In the genomic region with DNA sequence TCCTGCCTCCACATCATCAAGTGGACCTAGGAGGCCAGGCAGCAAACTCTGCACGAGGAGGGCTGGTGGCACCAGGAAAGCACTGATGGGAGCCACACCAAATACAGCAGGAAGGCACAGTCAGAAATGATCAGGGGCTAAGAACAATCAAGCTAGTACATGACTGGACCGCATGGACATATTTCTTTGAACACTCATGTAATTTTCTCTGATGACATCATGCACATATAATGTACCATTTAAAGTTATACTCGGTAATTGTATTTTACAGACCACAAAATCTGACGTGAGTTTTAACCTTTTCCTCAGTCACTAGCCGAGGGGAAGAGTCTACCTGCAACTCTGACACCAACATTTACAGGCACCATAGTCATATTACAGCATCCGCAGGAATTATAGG, we compare ENCODE assay signal across 19 cellular contexts.
DNase-seq lines count a peak whose midpoint lies in the region; ATAC-seq, FAIRE-seq and TF ChIP-seq lines count a peak whose summit lies in the region.
"Had no signal": no experiment of that assay in that cellular context is flagged by ENCODE, and none has a peak within 500 bp of the region (broad histone marks: within the 10 kb centered on the region; RNA-seq: fewer than 3 reads in every experiment).

No MANE protein-coding gene starts in this region.

- H3K4me1 ChIP-seq in PC-3 (ENCODE audit: insufficient read depth, low read length) (peaks cover 46% of the 10 kb centered on the region), small intestine (ENCODE audit: control insufficient read depth in 2 of 2, insufficient read depth in 1 of 2, low read depth in 1 of 2, low read length in 1 of 2) (no peaks in the 10 kb centered on the region)
- no peaks in the 10 kb centered on the region for H3K4me1 ChIP-seq in CD8-positive, alpha-beta T cell (ENCODE audit: insufficient read depth, low read length)

- H3K4me3 ChIP-seq in PC-3 (ENCODE audit: low read length) (no peak overlapping the region), choroid plexus epithelial cell (ENCODE audit: low read depth, low read length) (no peak overlapping the region), small intestine (ENCODE audit: low read depth in 1 of 2, low read length in 2 of 2) (no peak overlapping the region)
- H3K4me3 ChIP-seq in CD8-positive, alpha-beta T cell (ENCODE audit: low read depth, low read length), result no peak overlapping the region
- H3K4me3 ChIP-seq: SK-N-MC had no signal

- peaks cover 4% of the 10 kb centered on the region for H3K27me3 Mint-ChIP-seq in CD8-positive, alpha-beta T cell (ENCODE audit: low read depth)

- no peak overlapping the region for H2AFZ ChIP-seq in PC-3 (ENCODE audit: low read length)

- H3K27ac ChIP-seq in PC-3 (ENCODE audit: low read length) (peak overlapping the region; percentile 74), small intestine (ENCODE audit: low read depth in 1 of 2, low read length in 1 of 2) (no peak overlapping the region)
- no peak overlapping the region for H3K27ac ChIP-seq in CD8-positive, alpha-beta T cell (ENCODE audit: low read depth, low read length)
- H3K27ac ChIP-seq: SK-N-MC had no signal

- no peak overlapping the region for H3K27ac Mint-ChIP-seq in CD8-positive, alpha-beta T cell
- H3K27ac Mint-ChIP-seq: activated naive CD8-positive, alpha-beta T cell treated with anti-CD3 and anti-CD28 coated beads, Interleukin-2, amount 10 ng/mL, durations not matched to agents 7 days and 5 days; CD4-positive, CD25-positive, alpha-beta regulatory T cell; natural killer cell treated with Interleukin-12 subunit alpha and Interleukin-12 subunit beta and Interleukin-15 and Interleukin-18, amount 100 ng/mL, for 72 hours had no signal

- intact Hi-C loops in PC-3 (cut with micrococcal nuclease), result loop anchor here (10.0 kb wide), 1 partner anchor 387 kb away; no protein-coding TSS in a partner anchor
- intact Hi-C loops in CD8-positive, alpha-beta T cell (cut with DNase I, micrococcal nuclease), result loop anchor here in 1 of 2 experiments (10.0 kb wide), 1 partner anchor 233 kb away; no protein-coding TSS in a partner anchor

- ATAC-seq in PC-3 (peak; percentile 7; the same call in 1 of the 2 replicates), GM21381 (IDR thresholded peaks at IDR 0.05; ENCODE audit: unreplicated experiment) (no peak)
- no peak for ATAC-seq in CD8-positive, alpha-beta T cell
- ATAC-seq: natural killer cell treated with Interleukin-12 subunit alpha and Interleukin-12 subunit beta and Interleukin-15 and Interleukin-18, amount 100 ng/mL, for 72 hours; right cardiac atrium; stimulated activated naive CD8-positive, alpha-beta T cell treated with anti-CD3 and anti-CD28 coated beads, Interleukin-15, Interleukin-2, amounts not matched to agents 100 U/mL and 50 U/mL, for 24 hours had no signal

- DNase-seq in EH (ENCODE audit: low read depth) (peak; percentile 92), PC-3 (peak; percentile 82), choroid plexus epithelial cell (ENCODE audit: low read depth) (peak; percentile 85), myocyte (ENCODE audit: low read depth) (peak; percentile 7), small intestine (no peak), globus pallidus (ENCODE audit: low spot score) (no peak)
- DNase-seq in CD8-positive, alpha-beta T cell, result no peak
- DNase-seq: activated CD8-positive, alpha-beta memory T cell treated with anti-CD3 and anti-CD28 coated beads, Interleukin-2, amount 50 U/mL, for 4 hours; activated naive CD8-positive, alpha-beta T cell treated with anti-CD3 and anti-CD28 coated beads, Interleukin-2, amount 10 ng/mL, durations not matched to agents 7 days and 5 days; CD4-positive, CD25-positive, alpha-beta regulatory T cell; dermis blood vessel endothelial cell; GF-D8; NCI-H1930; NK-92 treated with Interleukin-12 subunit alpha and Interleukin-12 subunit beta, amount 100 ng/mL, for 24 hours; right cardiac atrium; stimulated activated naive CD8-positive, alpha-beta T cell treated with anti-CD3 and anti-CD28 coated beads, Interleukin-15, Interleukin-2, amounts not matched to agents 100 U/mL and 50 U/mL, for 24 hours had no signal

- H3K36me3 Mint-ChIP-seq in CD8-positive, alpha-beta T cell, result no peaks in the 10 kb centered on the region
- H3K36me3 Mint-ChIP-seq: activated naive CD8-positive, alpha-beta T cell treated with anti-CD3 and anti-CD28 coated beads, Interleukin-2, amount 10 ng/mL, durations not matched to agents 7 days and 5 days; CD4-positive, CD25-positive, alpha-beta regulatory T cell; natural killer cell treated with Interleukin-12 subunit alpha and Interleukin-12 subunit beta and Interleukin-15 and Interleukin-18, amount 100 ng/mL, for 72 hours had no signal

- no TSS peak for BruUV-seq in PC-3 (replicated peaks; lab: Mats Ljungman, UMichigan)

- H3K9ac ChIP-seq in PC-3 (ENCODE audit: low read length), result peak overlapping the region; percentile 53

- H3K4me3 Mint-ChIP-seq in CD8-positive, alpha-beta T cell, result no peak overlapping the region
- H3K4me3 Mint-ChIP-seq: activated naive CD8-positive, alpha-beta T cell treated with anti-CD3 and anti-CD28 coated beads, Interleukin-2, amount 10 ng/mL, durations not matched to agents 7 days and 5 days; CD4-positive, CD25-positive, alpha-beta regulatory T cell; natural killer cell treated with Interleukin-12 subunit alpha and Interleukin-12 subunit beta and Interleukin-15 and Interleukin-18, amount 100 ng/mL, for 72 hours had no signal

- WGBS in small intestine, 3 donors, result 85 to 88% (median 87%) methylated on average over 6 of the region's 6 CpGs

- no peaks in the 10 kb centered on the region for H3F3A ChIP-seq in PC-3 (ENCODE audit: low read length, unreplicated experiment)

- H3K4me2 ChIP-seq in PC-3 (ENCODE audit: low read length), result peak overlapping the region; percentile 57

- no peaks in the 10 kb centered on the region for H3K4me1 Mint-ChIP-seq in CD8-positive, alpha-beta T cell (ENCODE audit: low read depth)

- CTCF ChIA-PET in PC-3 (lab: Charles Lee), result no interaction called here
- CTCF ChIA-PET in CD8-positive, alpha-beta T cell (lab: Charles Lee), result no interaction called here

- no peak for TF ChIP-seq CTCF in PC-3 (conservative IDR thresholded peaks at IDR 0.05; ENCODE audit: low read depth, low read length)
- no peak for TF ChIP-seq CTCF in choroid plexus epithelial cell (conservative IDR thresholded peaks at IDR 0.05; ENCODE audit: low read depth, low read length)
- TF ChIP-seq CTCF in CD8-positive, alpha-beta T cell (IDR thresholded peaks at IDR 0.05), result no peak

- POLR2A ChIA-PET in PC-3 (lab: Charles Lee; ENCODE audit: unreplicated experiment), result no interaction called here
- POLR2A ChIA-PET in CD8-positive, alpha-beta T cell (lab: Charles Lee), result no interaction called here

- no peaks in the 10 kb centered on the region for H3K9me2 ChIP-seq in PC-3 (replicated peaks; ENCODE audit: low read length)

- FAIRE-seq in small intestine (lab: Jason Lieb, UNC), result no peak

- no peaks in the 10 kb centered on the region for H4K20me1 ChIP-seq in PC-3 (ENCODE audit: low read length)

- H3K27me3 ChIP-seq in PC-3 (ENCODE audit: low read length) (no peaks in the 10 kb centered on the region), small intestine (ENCODE audit: control insufficient read depth in 2 of 2, insufficient read depth in 2 of 2, low read length in 2 of 2) (no peaks in the 10 kb centered on the region)
- H3K27me3 ChIP-seq in CD8-positive, alpha-beta T cell (ENCODE audit: insufficient read depth, low read length), result peaks cover 2% of the 10 kb centered on the region

- H3K9me3 ChIP-seq in PC-3 (ENCODE audit: low read length), result no peaks in the 10 kb centered on the region
- H3K9me3 ChIP-seq in small intestine (ENCODE audit: control insufficient read depth, low read depth), result no peaks in the 10 kb centered on the region
- H3K9me3 ChIP-seq in CD8-positive, alpha-beta T cell (ENCODE audit: low read length), result no peaks in the 10 kb centered on the region

- H3K36me3 ChIP-seq in PC-3 (ENCODE audit: low read depth, low read length) (no peaks in the 10 kb centered on the region), small intestine (ENCODE audit: control insufficient read depth in 2 of 2, insufficient read depth in 2 of 2, low read length in 2 of 2) (peaks cover 0 to 14% of the 10 kb centered on the region in 2 donors)
- H3K36me3 ChIP-seq in CD8-positive, alpha-beta T cell (ENCODE audit: insufficient read depth, low read length), result no peaks in the 10 kb centered on the region

- no peaks in the 10 kb centered on the region for H3K9me3 Mint-ChIP-seq in CD8-positive, alpha-beta T cell
- H3K9me3 Mint-ChIP-seq: activated naive CD8-positive, alpha-beta T cell treated with anti-CD3 and anti-CD28 coated beads, Interleukin-2, amount 10 ng/mL, durations not matched to agents 7 days and 5 days; natural killer cell treated with Interleukin-12 subunit alpha and Interleukin-12 subunit beta and Interleukin-15 and Interleukin-18, amount 100 ng/mL, for 72 hours had no signal

- H3K79me2 ChIP-seq in PC-3 (ENCODE audit: low read length), result no peaks in the 10 kb centered on the region

Comparison
In these comparisons a context has a peak if more than half of its experiments do, and no peak if none do; other contexts are left out.
1. DNase-seq: peak in EH (single experiment), PC-3 (single experiment), choroid plexus epithelial cell (single experiment) and myocyte (single experiment); none in small intestine (single experiment), globus pallidus (single experiment) and CD8-positive, alpha-beta T cell (0 of 7).